32 cellular contexts compared by ENCODE assay signal in genomic region chr2:233456934-233457333, GRCh38.
DNase-seq lines count a peak whose midpoint lies in the region; ATAC-seq and TF ChIP-seq lines count a peak whose summit lies in the region.
"Had no signal": no experiment of that assay in that cellular context is flagged by ENCODE, and none has a peak within 500 bp of the region (broad histone marks: within the 10 kb centered on the region; RNA-seq: fewer than 3 reads in every experiment).

No MANE protein-coding gene starts in this region.

- POLR2A ChIA-PET in activated CD8-positive, alpha-beta T cell treated with anti-CD3 and anti-CD28 coated beads, Interleukin-2, amount 10 ng/mL, durations not matched to agents 7 days and 5 days (lab: Charles Lee), result no interaction called here

- BruUV-seq in mammary epithelial cell (replicated peaks; lab: Mats Ljungman, UMichigan), result no TSS peak

- intact Hi-C loops in mammary epithelial cell (cut with micrococcal nuclease), result no loop called here

- dilution Hi-C loops in mammary epithelial cell (cut with HindIII; ENCODE audit: low sequenced_read_pairs), result no loop called here

- DNase-seq in stimulated activated naive CD8-positive, alpha-beta T cell treated with anti-CD3 and anti-CD28 coated beads, Interleukin-15, Interleukin-2, amounts not matched to agents 100 U/mL and 50 U/mL, for 24 hours, result no peak
- DNase-seq in activated CD8-positive, alpha-beta T cell treated with anti-CD3 and anti-CD28 coated beads, Interleukin-2, amount 10 ng/mL, durations not matched to agents 7 days and 5 days, result no peak
- DNase-seq in memory B cell (ENCODE audit: low spot score in 2 of 2) (no peak), SKM-1 (lab: John Stamatoyannopoulos, UW; ENCODE audit: unreplicated experiment) (no peak), mammary epithelial cell (no peak)
- DNase-seq: ACHN; activated naive CD4-positive, alpha-beta T cell treated with anti-CD3 and anti-CD28 coated beads, Interleukin-2, amount 10 ng/mL, durations not matched to agents 7 days and 5 days; activated T-cell treated with anti-CD3 and anti-CD28 coated beads, Interleukin-2, amount 50 U/mL, for 4 hours; caudate nucleus; DND-41; foreskin melanocyte; GM23248; NCI-H1436; NCI-H2081 treated with DMSO at 0.1 percent for 48 hours; NCI-H226; SIG-M5; small intestine; stimulated activated CD4-positive, alpha-beta T cell treated with anti-CD3 and anti-CD28 coated beads, Interleukin-1b, Interleukin-23, amount 100 ng/mL, for 48 hours had no signal

- H3K27ac ChIP-seq in mammary epithelial cell (ENCODE audit: insufficient read depth, low read depth, low read length), result no peak overlapping the region
- H3K27ac ChIP-seq: ascending aorta, BLaER1, esophagus muscularis mucosa, GM23248, hepatocyte, HL-60, KMS-11, pancreas, upper lobe of left lung had no signal

- no peak for TF ChIP-seq CTCF in mammary epithelial cell (conservative IDR thresholded peaks at IDR 0.05 in 1 of 2, IDR thresholded peaks at IDR 0.05 in 1 of 2; ENCODE audit: extremely low read depth in 1 of 2, insufficient read depth in 1 of 2, low read depth in 1 of 2, low read length in 2 of 2)

- H3K4me2 ChIP-seq in mammary epithelial cell (ENCODE audit: insufficient read depth, low read depth, low read length), result no peak overlapping the region
- H3K4me2 ChIP-seq: BLaER1, hepatocyte, KMS-11 had no signal

- no peak overlapping the region for H3K9ac ChIP-seq in mammary epithelial cell (ENCODE audit: insufficient read depth, low read length)
- H3K9ac ChIP-seq: BLaER1, GM23248, KMS-11 had no signal

- in situ Hi-C loops in mammary epithelial cell (cut with MboI; ENCODE audit: low sequenced_read_pairs in 2 of 2), result no loop called here

- H3K4me1 Mint-ChIP-seq in stimulated activated naive CD8-positive, alpha-beta T cell treated with anti-CD3 and anti-CD28 coated beads, Interleukin-15, Interleukin-2, amounts not matched to agents 100 ng/mL and 50 ng/mL, for 24 hours (ENCODE audit: low read depth), result no peaks in the 10 kb centered on the region
- H3K4me1 Mint-ChIP-seq in activated CD8-positive, alpha-beta T cell treated with anti-CD3 and anti-CD28 coated beads, Interleukin-2, amount 10 ng/mL, durations not matched to agents 7 days and 5 days (ENCODE audit: low read depth), result peaks cover 9% of the 10 kb centered on the region
- H3K4me1 Mint-ChIP-seq in memory B cell, result no peaks in the 10 kb centered on the region
- H3K4me1 Mint-ChIP-seq: activated naive CD4-positive, alpha-beta T cell treated with anti-CD3 and anti-CD28 coated beads, Interleukin-2, amount 10 ng/mL, durations not matched to agents 7 days and 5 days had no signal

- H3K4me1 ChIP-seq in mammary epithelial cell (ENCODE audit: insufficient read depth, low read length), result no peaks in the 10 kb centered on the region
- H3K4me1 ChIP-seq: ascending aorta, BLaER1, esophagus muscularis mucosa, pancreas, upper lobe of left lung had no signal

- no peaks in the 10 kb centered on the region for H4K20me1 ChIP-seq in mammary epithelial cell (ENCODE audit: insufficient read depth, low read length)

- H3K27ac Mint-ChIP-seq in stimulated activated naive CD8-positive, alpha-beta T cell treated with anti-CD3 and anti-CD28 coated beads, Interleukin-15, Interleukin-2, amounts not matched to agents 100 ng/mL and 50 ng/mL, for 24 hours, result peak overlapping the region; percentile 34
- H3K27ac Mint-ChIP-seq in activated CD8-positive, alpha-beta T cell treated with anti-CD3 and anti-CD28 coated beads, Interleukin-2, amount 10 ng/mL, durations not matched to agents 7 days and 5 days, result peak overlapping the region; percentile 66
- H3K27ac Mint-ChIP-seq in memory B cell, result peak overlapping the region; percentile 26
- H3K27ac Mint-ChIP-seq: nephron had no signal

- H3K4me3 ChIP-seq in mammary epithelial cell (replicated peaks in 1 of 3; ENCODE audit: insufficient read depth in 1 of 3, low read depth in 2 of 3, low read length in 3 of 3), result no peak overlapping the region
- H3K4me3 ChIP-seq: ascending aorta, BLaER1, esophagus muscularis mucosa, GM23248, hepatocyte, pancreas, upper lobe of left lung had no signal

- no peaks in the 10 kb centered on the region for H3K27me3 ChIP-seq in mammary epithelial cell (ENCODE audit: insufficient read depth, low read length)
- H3K27me3 ChIP-seq: ascending aorta, BLaER1, esophagus muscularis mucosa, hepatocyte, pancreas, upper lobe of left lung had no signal

- H3K79me2 ChIP-seq in mammary epithelial cell (ENCODE audit: insufficient read depth, low read length), result no peaks in the 10 kb centered on the region
- H3K79me2 ChIP-seq: hepatocyte had no signal

- H3K36me3 Mint-ChIP-seq in stimulated activated naive CD8-positive, alpha-beta T cell treated with anti-CD3 and anti-CD28 coated beads, Interleukin-15, Interleukin-2, amounts not matched to agents 100 ng/mL and 50 ng/mL, for 24 hours (ENCODE audit: low read depth), result peaks cover 70% of the 10 kb centered on the region
- peaks cover 61% of the 10 kb centered on the region for H3K36me3 Mint-ChIP-seq in activated CD8-positive, alpha-beta T cell treated with anti-CD3 and anti-CD28 coated beads, Interleukin-2, amount 10 ng/mL, durations not matched to agents 7 days and 5 days (ENCODE audit: low read depth)
- H3K36me3 Mint-ChIP-seq in memory B cell, result peaks cover 45% of the 10 kb centered on the region

- no peak overlapping the region for H3K4me3 Mint-ChIP-seq in stimulated activated naive CD8-positive, alpha-beta T cell treated with anti-CD3 and anti-CD28 coated beads, Interleukin-15, Interleukin-2, amounts not matched to agents 100 ng/mL and 50 ng/mL, for 24 hours
- no peak overlapping the region for H3K4me3 Mint-ChIP-seq in activated CD8-positive, alpha-beta T cell treated with anti-CD3 and anti-CD28 coated beads, Interleukin-2, amount 10 ng/mL, durations not matched to agents 7 days and 5 days
- no peak overlapping the region for H3K4me3 Mint-ChIP-seq in memory B cell
- H3K4me3 Mint-ChIP-seq: activated naive CD4-positive, alpha-beta T cell treated with anti-CD3 and anti-CD28 coated beads, Interleukin-2, amount 10 ng/mL, durations not matched to agents 7 days and 5 days; activated T-cell treated with anti-CD3 and anti-CD28 coated beads, Interleukin-2, amount 50 U/mL, for 4 hours; nephron had no signal

- no peaks in the 10 kb centered on the region for H3K9me3 Mint-ChIP-seq in stimulated activated naive CD8-positive, alpha-beta T cell treated with anti-CD3 and anti-CD28 coated beads, Interleukin-15, Interleukin-2, amounts not matched to agents 100 ng/mL and 50 ng/mL, for 24 hours
- no peaks in the 10 kb centered on the region for H3K9me3 Mint-ChIP-seq in activated CD8-positive, alpha-beta T cell treated with anti-CD3 and anti-CD28 coated beads, Interleukin-2, amount 10 ng/mL, durations not matched to agents 7 days and 5 days (ENCODE audit: insufficient read depth)
- no peaks in the 10 kb centered on the region for H3K9me3 Mint-ChIP-seq in memory B cell
- H3K9me3 Mint-ChIP-seq: activated naive CD4-positive, alpha-beta T cell treated with anti-CD3 and anti-CD28 coated beads, Interleukin-2, amount 10 ng/mL, durations not matched to agents 7 days and 5 days; activated T-cell treated with anti-CD3 and anti-CD28 coated beads, Interleukin-2, amount 50 U/mL, for 4 hours; nephron had no signal

- H3K27me3 Mint-ChIP-seq in stimulated activated naive CD8-positive, alpha-beta T cell treated with anti-CD3 and anti-CD28 coated beads, Interleukin-15, Interleukin-2, amounts not matched to agents 100 ng/mL and 50 ng/mL, for 24 hours, result no peaks in the 10 kb centered on the region
- no peaks in the 10 kb centered on the region for H3K27me3 Mint-ChIP-seq in activated CD8-positive, alpha-beta T cell treated with anti-CD3 and anti-CD28 coated beads, Interleukin-2, amount 10 ng/mL, durations not matched to agents 7 days and 5 days (ENCODE audit: low read depth)
- H3K27me3 Mint-ChIP-seq in memory B cell, result no peaks in the 10 kb centered on the region
- H3K27me3 Mint-ChIP-seq: activated naive CD4-positive, alpha-beta T cell treated with anti-CD3 and anti-CD28 coated beads, Interleukin-2, amount 10 ng/mL, durations not matched to agents 7 days and 5 days had no signal

- no peaks in the 10 kb centered on the region for H3K9me3 ChIP-seq in mammary epithelial cell (replicated peaks; ENCODE audit: insufficient read depth, low read length)
- H3K9me3 ChIP-seq: ascending aorta, BLaER1, esophagus muscularis mucosa, pancreas, upper lobe of left lung had no signal

- H3K36me3 ChIP-seq in mammary epithelial cell (ENCODE audit: insufficient read depth, low read length), result peaks cover 3% of the 10 kb centered on the region

- no peak for ATAC-seq in stimulated activated naive CD8-positive, alpha-beta T cell treated with anti-CD3 and anti-CD28 coated beads, Interleukin-15, Interleukin-2, amounts not matched to agents 100 U/mL and 50 U/mL, for 24 hours
- no peak for ATAC-seq in activated CD8-positive, alpha-beta T cell treated with anti-CD3 and anti-CD28 coated beads, Interleukin-2, amount 10 ng/mL, durations not matched to agents 7 days and 5 days
- ATAC-seq in memory B cell (ENCODE audit: low read depth) (no peak), GM21390 (IDR thresholded peaks at IDR 0.05; ENCODE audit: unreplicated experiment) (no peak), GM19463 (IDR thresholded peaks at IDR 0.05; ENCODE audit: unreplicated experiment) (no peak)
- ATAC-seq: activated T-cell treated with anti-CD3 and anti-CD28 coated beads, Interleukin-2, amount 50 U/mL, for 4 hours; left lobe of liver; Panc1; pancreas had no signal

- CTCF ChIA-PET in activated CD8-positive, alpha-beta T cell treated with anti-CD3 and anti-CD28 coated beads, Interleukin-2, amount 10 ng/mL, durations not matched to agents 7 days and 5 days (lab: Charles Lee), result no interaction called here
- CTCF ChIA-PET in mammary epithelial cell (lab: Charles Lee; ENCODE audit: low non-redundant PET), result no interaction called here

- no peak overlapping the region for H2AFZ ChIP-seq in mammary epithelial cell (ENCODE audit: low read depth, low read length)
- H2AFZ ChIP-seq: GM23248, hepatocyte had no signal

- 95% methylated on average over 4 of the region's 5 CpGs for WGBS in mammary epithelial cell (ENCODE audit: low coverage, missing lambda C conversion rate)
